In the genomic region with DNA sequence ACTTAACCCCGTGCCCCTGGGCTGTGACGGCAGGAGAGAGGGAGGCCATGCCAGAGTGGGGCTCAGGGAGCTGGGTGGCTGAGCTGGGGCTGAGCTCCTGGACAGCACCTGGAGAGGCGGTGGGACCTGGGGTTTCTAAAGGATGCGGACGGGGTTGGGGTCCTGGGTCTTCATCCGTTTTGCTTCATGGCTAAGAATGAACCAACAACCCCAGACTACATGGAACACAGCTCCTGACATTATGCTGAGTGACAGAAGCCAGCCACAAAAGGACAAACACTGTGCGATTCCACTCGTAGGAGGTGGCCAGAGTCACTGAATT, we compare ENCODE assay signal across 11 cellular contexts.
DNase-seq lines count a peak whose midpoint lies in the region; ATAC-seq and TF ChIP-seq lines count a peak whose summit lies in the region.
"Had no signal": no experiment of that assay in that cellular context is flagged by ENCODE, and none has a peak within 500 bp of the region (broad histone marks: within the 10 kb centered on the region; RNA-seq: fewer than 3 reads in every experiment).

No MANE protein-coding gene starts in this region.

- WGBS in testis, 2 donors = 51 to 56% methylated on average over 8 of the region's 8 CpGs

- H3K4me1 ChIP-seq in testis = peaks cover 71% of the 10 kb centered on the region

- H3K36me3 ChIP-seq in brain microvascular endothelial cell (replicated peaks) = no peaks in the 10 kb centered on the region
- no peaks in the 10 kb centered on the region for H3K36me3 ChIP-seq in testis (ENCODE audit: low read depth, missing control alignments)

- H3K27me3 ChIP-seq in brain microvascular endothelial cell (replicated peaks) = no peaks in the 10 kb centered on the region
- H3K27me3 ChIP-seq in testis = no peaks in the 10 kb centered on the region

- DNase-seq in HFFc6 = no peak
- DNase-seq in brain microvascular endothelial cell = no peak
- no peak for DNase-seq in mesothelial cell of epicardium (ENCODE audit: low spot score in 2 of 2, unreplicated experiment in 2 of 2)
- DNase-seq in testis = no peak
- DNase-seq: activated T-cell treated with anti-CD3 and anti-CD28 coated beads, Interleukin-2, amount 50 U/mL, for 1 hour had no signal

- H3K9me3 ChIP-seq in testis = no peaks in the 10 kb centered on the region

- H3K4me3 Mint-ChIP-seq in HFFc6 (peak overlapping the region; percentile 74), mesothelial cell of epicardium (peak overlapping the region; percentile 6)
- H3K4me3 Mint-ChIP-seq: stimulated activated effector memory CD8-positive, alpha-beta T cell treated with anti-CD3 and anti-CD28 coated beads, Interleukin-12 subunit alpha, Interleukin-12 subunit beta, amount 100 ng/mL, for 72 hours; T-helper 1 cell treated with Interleukin-12 subunit alpha and Interleukin-12 subunit beta and Interleukin-4 antibody, amounts not matched to agents 30 μg/mL and 1 μg/mL, for 36 hours had no signal

- TF ChIP-seq POLR2A in testis (IDR thresholded peaks at IDR 0.05) = no peak

- in situ Hi-C loops in brain microvascular endothelial cell (cut with HindIII; ENCODE audit: low pct_ligation_motif_present, low sequenced_read_pairs) = no loop called here

- no peak for TF ChIP-seq CTCF in HFFc6 (IDR thresholded peaks at IDR 0.05)
- no peak for TF ChIP-seq CTCF in brain microvascular endothelial cell (IDR thresholded peaks at IDR 0.05; ENCODE audit: low read depth, low read length, missing control alignments)
- TF ChIP-seq CTCF in mesothelial cell of epicardium (IDR thresholded peaks at IDR 0.05; ENCODE audit: unreplicated experiment) = no peak
- no peak for TF ChIP-seq CTCF in testis (IDR thresholded peaks at IDR 0.05)

- no peaks in the 10 kb centered on the region for H3K9me3 Mint-ChIP-seq in HFFc6
- H3K9me3 Mint-ChIP-seq in mesothelial cell of epicardium = no peaks in the 10 kb centered on the region
- H3K9me3 Mint-ChIP-seq: stimulated activated effector memory CD8-positive, alpha-beta T cell treated with anti-CD3 and anti-CD28 coated beads, Interleukin-12 subunit alpha, Interleukin-12 subunit beta, amount 100 ng/mL, for 72 hours; T-helper 1 cell treated with Interleukin-12 subunit alpha and Interleukin-12 subunit beta and Interleukin-4 antibody, amounts not matched to agents 30 μg/mL and 1 μg/mL, for 36 hours had no signal

- intact Hi-C loops in testis (cut with DNase I; ENCODE audit: low total_unique reads) = no loop called here

- H3K27ac ChIP-seq in brain microvascular endothelial cell (peak overlapping the region; percentile 54), testis (peak overlapping the region; percentile 44 to 76)

- ATAC-seq in HG02610 (IDR thresholded peaks at IDR 0.05; ENCODE audit: unreplicated experiment) (no peak), HG02763 (IDR thresholded peaks at IDR 0.05; ENCODE audit: unreplicated experiment) (no peak), HG02885 (IDR thresholded peaks at IDR 0.05; ENCODE audit: poor library complexity, unreplicated experiment) (no peak), HG03442 (IDR thresholded peaks at IDR 0.05; ENCODE audit: unreplicated experiment) (no peak)
- ATAC-seq: stimulated activated effector memory CD8-positive, alpha-beta T cell treated with anti-CD3 and anti-CD28 coated beads, Interleukin-12 subunit alpha, Interleukin-12 subunit beta, amount 100 ng/mL, for 72 hours had no signal

- peak overlapping the region; percentile 82 for H3K27ac Mint-ChIP-seq in HFFc6
- peak overlapping the region; percentile 90 for H3K27ac Mint-ChIP-seq in mesothelial cell of epicardium
- H3K27ac Mint-ChIP-seq: stimulated activated effector memory CD8-positive, alpha-beta T cell treated with anti-CD3 and anti-CD28 coated beads, Interleukin-12 subunit alpha, Interleukin-12 subunit beta, amount 100 ng/mL, for 72 hours; T-helper 1 cell treated with Interleukin-12 subunit alpha and Interleukin-12 subunit beta and Interleukin-4 antibody, amounts not matched to agents 30 μg/mL and 1 μg/mL, for 36 hours had no signal

- no peak overlapping the region for H3K4me3 ChIP-seq in brain microvascular endothelial cell (ENCODE audit: low read depth, low read length)
- no peak overlapping the region for H3K4me3 ChIP-seq in testis

- no peaks in the 10 kb centered on the region; the same call in 1 of the 2 replicates for H3K27me3 Mint-ChIP-seq in HFFc6 (ENCODE audit: insufficient read depth)
- H3K27me3 Mint-ChIP-seq in mesothelial cell of epicardium (ENCODE audit: low read depth) = no peaks in the 10 kb centered on the region

- peaks cover 7% of the 10 kb centered on the region for H3K36me3 Mint-ChIP-seq in HFFc6 (ENCODE audit: low read depth)
- no peaks in the 10 kb centered on the region for H3K36me3 Mint-ChIP-seq in mesothelial cell of epicardium
- H3K36me3 Mint-ChIP-seq: stimulated activated effector memory CD8-positive, alpha-beta T cell treated with anti-CD3 and anti-CD28 coated beads, Interleukin-12 subunit alpha, Interleukin-12 subunit beta, amount 100 ng/mL, for 72 hours had no signal

- peaks cover 81% of the 10 kb centered on the region for H3K4me1 Mint-ChIP-seq in HFFc6 (ENCODE audit: low read depth)
- peaks cover 69% of the 10 kb centered on the region for H3K4me1 Mint-ChIP-seq in mesothelial cell of epicardium
